ENCODE assay signal across 7 cellular contexts in the genomic region with DNA sequence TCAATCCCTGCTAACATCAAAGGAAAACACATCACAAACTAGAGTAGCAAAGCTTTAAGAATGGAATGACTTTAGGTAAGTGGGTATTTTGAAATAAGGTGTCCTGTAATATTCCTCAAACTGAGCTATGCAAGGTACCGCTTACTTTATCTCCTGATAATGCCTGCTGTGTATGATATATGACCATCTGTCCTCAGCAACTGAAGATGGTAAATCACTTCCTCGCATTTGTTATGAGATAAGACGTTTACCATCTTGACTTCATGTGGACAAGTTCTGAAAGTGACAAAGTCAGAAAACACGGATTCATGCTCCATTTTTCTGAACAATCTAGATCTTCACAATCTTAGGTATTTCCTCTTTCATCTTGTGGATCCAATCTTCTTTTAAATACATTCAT.
"Had no signal": no experiment of that assay in that cellular context is flagged by ENCODE, and none has a peak within 500 bp of the region (broad histone marks: within the 10 kb centered on the region; RNA-seq: fewer than 3 reads in every experiment).

No MANE protein-coding gene starts in this region.

- DNase-seq: IMR-90, KBM-7, KG1 had no signal

- H3K27ac ChIP-seq: HL-60, KMS-11 had no signal

- FAIRE-seq: HepG2, HTR-8/SVneo had no signal

- ATAC-seq: HepG2 had no signal

- H3K9ac ChIP-seq: KMS-11 had no signal

- H3K4me2 ChIP-seq: KMS-11 had no signal
